ENCODE assay signal across 18 cellular contexts in the genomic region with DNA sequence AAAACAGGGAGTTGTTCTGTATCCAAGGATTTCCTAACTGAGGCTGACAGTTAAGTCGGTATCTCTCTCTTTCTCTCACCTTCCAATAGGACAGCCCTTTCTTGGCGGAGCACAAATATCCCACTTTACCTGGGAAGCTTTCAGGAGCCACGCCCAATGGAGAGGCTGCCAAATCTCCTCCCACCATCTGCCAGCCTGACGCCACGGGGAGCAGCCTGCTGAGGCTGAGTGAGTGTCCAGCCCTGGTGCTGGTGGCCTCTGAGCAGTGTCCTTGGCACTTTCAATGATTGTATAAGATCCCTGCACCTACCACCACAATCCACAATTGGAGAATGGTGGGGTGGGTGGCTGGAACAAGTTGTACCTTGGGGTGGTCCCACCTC. TPM values are rescaled to one million over a fixed set of nuclear protein-coding genes. Genes with fewer than 3 reads are reported as not detected.
DNase-seq lines count a peak whose midpoint lies in the region; FAIRE-seq and TF ChIP-seq lines count a peak whose summit lies in the region.
"Had no signal": no experiment of that assay in that cellular context is flagged by ENCODE, and none has a peak within 500 bp of the region (broad histone marks: within the 10 kb centered on the region; RNA-seq: fewer than 3 reads in every experiment).

No MANE protein-coding gene starts in this region.

- 88 to 100% methylated on average over 1 to 5 of the region's 5 CpGs for WGBS in endodermal cell (ENCODE audit: insufficient coverage in 1 of 2, insufficient read length in 1 of 2), 2 experiments
- 17 to 60% (median 38%) methylated on average over 5 of the region's 5 CpGs for WGBS in small intestine, 3 donors

- no peak overlapping the region for H3K9ac ChIP-seq in endodermal cell (ENCODE audit: extremely low read depth, low read length, poor library complexity, severe bottlenecking)

- no peak overlapping the region for H3K27ac Mint-ChIP-seq in endodermal cell
- H3K27ac Mint-ChIP-seq: activated CD8-positive, alpha-beta memory T cell treated with anti-CD3 and anti-CD28 coated beads, Interleukin-2, amount 10 ng/mL, durations not matched to agents 7 days and 5 days had no signal

- H3K27me3 ChIP-seq in endodermal cell (ENCODE audit: control insufficient read depth, insufficient read depth, low read length, poor library complexity, severe bottlenecking) = no peaks in the 10 kb centered on the region
- H3K27me3 ChIP-seq in small intestine (ENCODE audit: control insufficient read depth in 2 of 2, insufficient read depth in 2 of 2, low read length in 2 of 2) = no peaks in the 10 kb centered on the region

- no peaks in the 10 kb centered on the region for H3K9me3 ChIP-seq in endodermal cell (ENCODE audit: control insufficient read depth, low read length)
- no peaks in the 10 kb centered on the region for H3K9me3 ChIP-seq in small intestine (ENCODE audit: control insufficient read depth, low read depth)

- DNase-seq in NCI-H1105 treated with DMSO at 0.1 percent for 48 hours (lab: John Stamatoyannopoulos, UW) = peak; percentile 28
- no peak for DNase-seq in NCI-H1105 (lab: John Stamatoyannopoulos, UW)
- DNase-seq in NCI-H2171 (lab: John Stamatoyannopoulos, UW) = peak; percentile 54
- DNase-seq in endodermal cell = peak; percentile 59
- peak; percentile 79 for DNase-seq in small intestine
- DNase-seq in stimulated activated naive CD4-positive, alpha-beta T cell treated with Interleukin-2 at 50 U/mL for 16 hours (lab: John Stamatoyannopoulos, UW) = no peak
- DNase-seq in activated effector memory CD4-positive, alpha-beta T cell treated with anti-CD3 and anti-CD28 coated beads, Interleukin-2, amount 50 U/mL, for 16 hours = no peak
- DNase-seq in SIG-M5 (lab: John Stamatoyannopoulos, UW) = no peak
- DNase-seq: activated B cell treated with CpG ODN at 0.5 μM for 24 hours; activated CD8-positive, alpha-beta memory T cell treated with anti-CD3 and anti-CD28 coated beads, Interleukin-2, amount 10 ng/mL, durations not matched to agents 7 days and 5 days; activated gamma-delta T cell; cortex of kidney; H9; NCI-H1092 treated with DMSO at 0.1 percent for 48 hours; stimulated activated CD4-positive, alpha-beta T cell treated with anti-CD3 and anti-CD28 coated beads, Interleukin-4, amount 100 ng/mL, for 1 hour; trophoblast cell had no signal

- H3K27ac ChIP-seq in endodermal cell (ENCODE audit: low read depth, low read length) = no peak overlapping the region
- peak overlapping the region in 1 of 2 donors; percentile 67 for H3K27ac ChIP-seq in small intestine (ENCODE audit: low read depth in 1 of 2, low read length in 1 of 2)
- H3K27ac ChIP-seq: C4-2B had no signal

- no peak overlapping the region for H3K4me3 Mint-ChIP-seq in endodermal cell
- H3K4me3 Mint-ChIP-seq: activated B cell treated with CpG ODN at 0.5 μM for 24 hours; activated CD8-positive, alpha-beta memory T cell treated with anti-CD3 and anti-CD28 coated beads, Interleukin-2, amount 10 ng/mL, durations not matched to agents 7 days and 5 days; H9 had no signal

- H3K36me3 Mint-ChIP-seq in endodermal cell (ENCODE audit: low read depth) = peaks cover 96% of the 10 kb centered on the region
- H3K36me3 Mint-ChIP-seq: activated CD8-positive, alpha-beta memory T cell treated with anti-CD3 and anti-CD28 coated beads, Interleukin-2, amount 10 ng/mL, durations not matched to agents 7 days and 5 days had no signal

- H3K36me3 ChIP-seq in endodermal cell (ENCODE audit: control insufficient read depth, insufficient read depth, low read length) = peaks cover 100% of the 10 kb centered on the region
- peaks cover 12 to 27% of the 10 kb centered on the region in 2 donors for H3K36me3 ChIP-seq in small intestine (ENCODE audit: control insufficient read depth in 2 of 2, insufficient read depth in 2 of 2, low read length in 2 of 2)

- H3K4me3 ChIP-seq in endodermal cell (ENCODE audit: low read length) = no peak overlapping the region
- H3K4me3 ChIP-seq in small intestine (ENCODE audit: low read depth in 1 of 2, low read length in 2 of 2) = no peak overlapping the region

- no peak for FAIRE-seq in small intestine (lab: Jason Lieb, UNC)
- FAIRE-seq: A204.1 had no signal

- no peaks in the 10 kb centered on the region for H3K4me1 Mint-ChIP-seq in endodermal cell

- H3K9me3 Mint-ChIP-seq in endodermal cell = no peaks in the 10 kb centered on the region
- H3K9me3 Mint-ChIP-seq: activated B cell treated with CpG ODN at 0.5 μM for 24 hours, H9 had no signal

- no peak for TF ChIP-seq CTCF in endodermal cell (conservative IDR thresholded peaks at IDR 0.05)

- H3K4me1 ChIP-seq in endodermal cell (ENCODE audit: control insufficient read depth, insufficient read depth, low read length) (no peaks in the 10 kb centered on the region), small intestine (ENCODE audit: control insufficient read depth in 2 of 2, insufficient read depth in 1 of 2, low read depth in 1 of 2, low read length in 1 of 2) (peaks cover 0 to 4% of the 10 kb centered on the region in 2 donors)

- no peaks in the 10 kb centered on the region for H3K27me3 Mint-ChIP-seq in endodermal cell (ENCODE audit: insufficient read depth)
- H3K27me3 Mint-ChIP-seq: activated B cell treated with CpG ODN at 0.5 μM for 24 hours; activated CD8-positive, alpha-beta memory T cell treated with anti-CD3 and anti-CD28 coated beads, Interleukin-2, amount 10 ng/mL, durations not matched to agents 7 days and 5 days had no signal

RNA-seq across cellular contexts. Expression of a gene that starts 33.7 kb away (rescaled TPM):
- total RNA-seq in endodermal cell = 10 to 100 TPM; 31.7 to 51.9 TPM
- 19.1 TPM for polyA plus RNA-seq in endodermal cell (2013, experiment 1 of 2)
- polyA plus RNA-seq in endodermal cell (2013, experiment 2 of 2) = 20.4 TPM
- polyA plus RNA-seq in small intestine = 1 to 10 TPM; 1.1 to 4.4 (median 3.5) TPM

Comparison
In these comparisons a context has a peak if more than half of its experiments do, and no peak if none do; other contexts are left out.
1. DNase-seq: peak in NCI-H1105 treated with DMSO at 0.1 percent for 48 hours (single experiment), NCI-H2171 (single experiment), endodermal cell (single experiment) and small intestine (single experiment); none in NCI-H1105 (single experiment), stimulated activated naive CD4-positive, alpha-beta T cell treated with Interleukin-2 at 50 U/mL for 16 hours (single experiment), activated effector memory CD4-positive, alpha-beta T cell treated with anti-CD3 and anti-CD28 coated beads, Interleukin-2, amount 50 U/mL, for 16 hours (single experiment) and SIG-M5 (single experiment).